Comparison of ENCODE assay signal across 2 cellular contexts in the genomic region with DNA sequence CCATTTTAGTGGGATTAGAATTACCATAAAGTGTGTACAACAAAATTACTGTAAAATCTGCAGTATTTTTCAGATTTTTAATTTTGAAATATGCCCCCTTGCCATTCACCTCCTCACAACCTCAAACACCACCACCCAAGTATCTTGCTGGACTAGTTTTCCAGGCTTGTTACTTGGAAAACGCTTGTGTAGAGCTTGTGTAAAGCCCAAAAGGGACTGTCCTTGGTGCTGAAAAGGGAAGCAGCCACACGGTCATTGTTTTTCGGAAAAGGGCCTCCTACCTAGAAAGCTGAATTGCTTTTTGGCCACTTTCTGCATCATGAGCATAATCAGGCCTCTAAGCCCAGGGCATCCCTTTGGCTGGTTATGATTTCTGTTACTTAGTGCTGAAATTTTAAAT.
TF ChIP-seq lines count a peak whose summit lies in the region.

No MANE protein-coding gene starts in this region.

TF ChIP-seq in HEK293, 187 proteins besides CTCF, POLR2A, EP300 and RAD21:
- TF ChIP-seq, protein P1, sequence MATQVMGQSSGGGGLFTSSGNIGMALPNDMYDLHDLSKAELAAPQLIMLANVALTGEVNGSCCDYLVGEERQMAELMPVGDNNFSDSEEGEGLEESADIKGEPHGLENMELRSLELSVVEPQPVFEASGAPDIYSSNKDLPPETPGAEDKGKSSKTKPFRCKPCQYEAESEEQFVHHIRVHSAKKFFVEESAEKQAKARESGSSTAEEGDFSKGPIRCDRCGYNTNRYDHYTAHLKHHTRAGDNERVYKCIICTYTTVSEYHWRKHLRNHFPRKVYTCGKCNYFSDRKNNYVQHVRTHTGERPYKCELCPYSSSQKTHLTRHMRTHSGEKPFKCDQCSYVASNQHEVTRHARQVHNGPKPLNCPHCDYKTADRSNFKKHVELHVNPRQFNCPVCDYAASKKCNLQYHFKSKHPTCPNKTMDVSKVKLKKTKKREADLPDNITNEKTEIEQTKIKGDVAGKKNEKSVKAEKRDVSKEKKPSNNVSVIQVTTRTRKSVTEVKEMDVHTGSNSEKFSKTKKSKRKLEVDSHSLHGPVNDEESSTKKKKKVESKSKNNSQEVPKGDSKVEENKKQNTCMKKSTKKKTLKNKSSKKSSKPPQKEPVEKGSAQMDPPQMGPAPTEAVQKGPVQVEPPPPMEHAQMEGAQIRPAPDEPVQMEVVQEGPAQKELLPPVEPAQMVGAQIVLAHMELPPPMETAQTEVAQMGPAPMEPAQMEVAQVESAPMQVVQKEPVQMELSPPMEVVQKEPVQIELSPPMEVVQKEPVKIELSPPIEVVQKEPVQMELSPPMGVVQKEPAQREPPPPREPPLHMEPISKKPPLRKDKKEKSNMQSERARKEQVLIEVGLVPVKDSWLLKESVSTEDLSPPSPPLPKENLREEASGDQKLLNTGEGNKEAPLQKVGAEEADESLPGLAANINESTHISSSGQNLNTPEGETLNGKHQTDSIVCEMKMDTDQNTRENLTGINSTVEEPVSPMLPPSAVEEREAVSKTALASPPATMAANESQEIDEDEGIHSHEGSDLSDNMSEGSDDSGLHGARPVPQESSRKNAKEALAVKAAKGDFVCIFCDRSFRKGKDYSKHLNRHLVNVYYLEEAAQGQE (tag by site-specific recombination; IDR thresholded peaks at IDR 0.05), result peak; percentile 86
- TF ChIP-seq ZNF266 (tag by site-specific recombination; IDR thresholded peaks at IDR 0.05; ENCODE audit: low read depth), result no peak

TF ChIP-seq in H1, 55 proteins besides CTCF, POLR2A, EP300 and RAD21 (continued from another document):
- peak; percentile 83 to 92; a peak in 3 of 4 replicates for TF ChIP-seq SIN3A (conservative IDR thresholded peaks at IDR 0.05 in 1 of 2, IDR thresholded peaks at IDR 0.05 in 1 of 2; ENCODE audit: low read depth in 1 of 2, low read length in 2 of 2)
- no peak for TF ChIP-seq BCL11A (IDR thresholded peaks at IDR 0.05; ENCODE audit: low read depth in 2 of 2, low read length in 2 of 2)
- TF ChIP-seq, protein P2, sequence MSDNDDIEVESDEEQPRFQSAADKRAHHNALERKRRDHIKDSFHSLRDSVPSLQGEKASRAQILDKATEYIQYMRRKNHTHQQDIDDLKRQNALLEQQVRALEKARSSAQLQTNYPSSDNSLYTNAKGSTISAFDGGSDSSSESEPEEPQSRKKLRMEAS (IDR thresholded peaks at IDR 0.05), result peak; percentile 30; the same call in 1 of the 2 replicates
- TF ChIP-seq SP1 (IDR thresholded peaks at IDR 0.05; ENCODE audit: low read depth, low read length), result no peak
TF ChIP-seq in H1: peak in this region for 3.
